24 cellular contexts compared by ENCODE assay signal in genomic region chr1:8184301-8184700, GRCh38.
DNase-seq lines count a peak whose midpoint lies in the region; ATAC-seq, FAIRE-seq and TF ChIP-seq lines count a peak whose summit lies in the region.
"Had no signal": no experiment of that assay in that cellular context is flagged by ENCODE, and none has a peak within 500 bp of the region (broad histone marks: within the 10 kb centered on the region; RNA-seq: fewer than 3 reads in every experiment).

No MANE protein-coding gene starts in this region.

- no peak overlapping the region for H3K4me3 Mint-ChIP-seq in nephron progenitor cell
- H3K4me3 Mint-ChIP-seq in activated T-helper 1 cell treated with anti-CD3 and anti-CD28 coated beads, Interleukin-12 subunit alpha, Interleukin-12 subunit beta, Interleukin-2, Interleukin-4 antibody, amounts not matched to agents 30 ng/mL and 10 ng/mL and 1 ng/mL, durations not matched to agents 14 hours and 24 hours and 36 hours: no peak overlapping the region
- H3K4me3 Mint-ChIP-seq: brain had no signal

- TF ChIP-seq CTCF in GM12865 (IDR thresholded peaks at IDR 0.05; ENCODE audit: insufficient read depth, low read depth, low read length, missing control alignments): no peak
- TF ChIP-seq CTCF in PC-9 (conservative IDR thresholded peaks at IDR 0.05): no peak
- TF ChIP-seq CTCF in keratinocyte (optimal IDR thresholded peaks at IDR 0.05 in 1 of 3, IDR thresholded peaks at IDR 0.05 in 1 of 3, conservative IDR thresholded peaks at IDR 0.05 in 1 of 3; ENCODE audit: extremely low read depth in 1 of 3, insufficient read depth in 2 of 3, low read length in 3 of 3): no peak
- no peak for TF ChIP-seq CTCF in nephron progenitor cell (IDR thresholded peaks at IDR 0.05)

- no CpG with 5 or more reads among the region's 3 CpGs for WGBS in trophoblast cell (ENCODE audit: extremely low coverage, insufficient coverage, insufficient read length)

- no peak overlapping the region for H2BK5ac ChIP-seq in trophoblast cell (ENCODE audit: low read depth, low read length, poor library complexity)

- H2AK5ac ChIP-seq in trophoblast cell (ENCODE audit: low read length): no peak overlapping the region

- CTCF ChIA-PET in PC-9 (lab: Charles Lee): no interaction called here

- no peaks in the 10 kb centered on the region for H3K9me2 ChIP-seq in PC-9 (ENCODE audit: insufficient read depth)

- H3K4me2 ChIP-seq in PC-9 (peak overlapping the region; percentile 71), keratinocyte (ENCODE audit: control insufficient read depth, extremely low read depth, insufficient read depth, low read depth, low read length) (no peak overlapping the region), trophoblast cell (ENCODE audit: low read length) (no peak overlapping the region)

- no peak overlapping the region for H3K14ac ChIP-seq in trophoblast cell (ENCODE audit: low read length)

- H3K18ac ChIP-seq in trophoblast cell (ENCODE audit: low read length): no peak overlapping the region

- no peaks in the 10 kb centered on the region for H3K36me3 Mint-ChIP-seq in nephron progenitor cell (ENCODE audit: low read depth)
- H3K36me3 Mint-ChIP-seq in activated T-helper 1 cell treated with anti-CD3 and anti-CD28 coated beads, Interleukin-12 subunit alpha, Interleukin-12 subunit beta, Interleukin-2, Interleukin-4 antibody, amounts not matched to agents 30 ng/mL and 10 ng/mL and 1 ng/mL, durations not matched to agents 14 hours and 24 hours and 36 hours (ENCODE audit: low read depth): no peaks in the 10 kb centered on the region

- intact Hi-C loops in PC-9 (cut with micrococcal nuclease; ENCODE audit: unreplicated experiment): loop anchor here (5.0 kb wide), 2 partner anchors 107 to 128 kb away; no protein-coding TSS in a partner anchor
- intact Hi-C loops in activated T-helper 1 cell treated with anti-CD3 and anti-CD28 coated beads, Interleukin-12 subunit alpha, Interleukin-12 subunit beta, Interleukin-2, Interleukin-4 antibody, amounts not matched to agents 30 ng/mL and 10 ng/mL and 1 ng/mL, durations not matched to agents 14 hours and 24 hours and 36 hours (cut with micrococcal nuclease): no loop called here

- H3K27me3 ChIP-seq in PC-9 (ENCODE audit: insufficient read depth, low read depth) (no peaks in the 10 kb centered on the region), keratinocyte (ENCODE audit: control insufficient read depth, extremely low read depth, insufficient read depth, low read length) (no peaks in the 10 kb centered on the region), trophoblast cell (ENCODE audit: insufficient read depth, low read length) (no peaks in the 10 kb centered on the region)
- H3K27me3 ChIP-seq: ovary, suprapubic skin had no signal

- H3K9me3 ChIP-seq in PC-9 (ENCODE audit: insufficient read depth, low read depth) (no peaks in the 10 kb centered on the region), keratinocyte (ENCODE audit: control insufficient read depth, low read depth, low read length) (no peaks in the 10 kb centered on the region), trophoblast cell (ENCODE audit: insufficient read depth, low read depth, low read length) (no peaks in the 10 kb centered on the region)
- H3K9me3 ChIP-seq: ovary had no signal

- H3K4me3 ChIP-seq in GM12865 (ENCODE audit: low read depth, low read length) (no peak overlapping the region), PC-9 (no peak overlapping the region), keratinocyte (ENCODE audit: control insufficient read depth in 2 of 3, extremely low read depth in 1 of 3, insufficient read depth in 2 of 3, low read depth in 1 of 3, low read length in 3 of 3) (no peak overlapping the region), trophoblast cell (ENCODE audit: low read depth, low read length) (no peak overlapping the region)
- H3K4me3 ChIP-seq: ovary, skin epidermis, suprapubic skin had no signal

- H3K9me1 ChIP-seq in keratinocyte (ENCODE audit: control insufficient read depth, extremely low read depth, insufficient read depth, low read length): no peaks in the 10 kb centered on the region

- H3K27me3 Mint-ChIP-seq in nephron progenitor cell (ENCODE audit: low read depth, poor library complexity): peaks cover 3% of the 10 kb centered on the region
- H3K27me3 Mint-ChIP-seq in activated T-helper 1 cell treated with anti-CD3 and anti-CD28 coated beads, Interleukin-12 subunit alpha, Interleukin-12 subunit beta, Interleukin-2, Interleukin-4 antibody, amounts not matched to agents 30 ng/mL and 10 ng/mL and 1 ng/mL, durations not matched to agents 14 hours and 24 hours and 36 hours (ENCODE audit: insufficient read depth): peaks cover 5% of the 10 kb centered on the region
- H3K27me3 Mint-ChIP-seq: brain had no signal

- no peak overlapping the region for H3K27ac Mint-ChIP-seq in nephron progenitor cell
- no peak overlapping the region for H3K27ac Mint-ChIP-seq in activated T-helper 1 cell treated with anti-CD3 and anti-CD28 coated beads, Interleukin-12 subunit alpha, Interleukin-12 subunit beta, Interleukin-2, Interleukin-4 antibody, amounts not matched to agents 30 ng/mL and 10 ng/mL and 1 ng/mL, durations not matched to agents 14 hours and 24 hours and 36 hours
- H3K27ac Mint-ChIP-seq: activated naive CD4-positive, alpha-beta T cell treated with anti-CD3 and anti-CD28 coated beads, Interleukin-2, amount 50 U/mL, for 72 hours; brain had no signal

- H3K9ac ChIP-seq in keratinocyte (ENCODE audit: control insufficient read depth, extremely low read depth, insufficient read depth, low read length) (no peak overlapping the region), trophoblast cell (ENCODE audit: low read length) (no peak overlapping the region)

- no peak overlapping the region for H2AFZ ChIP-seq in PC-9
- no peak overlapping the region for H2AFZ ChIP-seq in keratinocyte (ENCODE audit: control insufficient read depth, low read length)
- peak overlapping the region; percentile 70 for H2AFZ ChIP-seq in trophoblast cell (ENCODE audit: insufficient read depth, low read length, poor library complexity)

- dilution Hi-C loops in keratinocyte (cut with MboI; ENCODE audit: extremely low pct_ligation_motif_present, low sequenced_read_pairs): no loop called here

- no TSS peak for BruUV-seq in PC-9 (replicated peaks; lab: Mats Ljungman, UMichigan)

- peak overlapping the region; percentile 62 for H2BK120ac ChIP-seq in trophoblast cell (ENCODE audit: insufficient read depth, low read length, poor library complexity)

- peaks cover 13% of the 10 kb centered on the region for H3K9me3 Mint-ChIP-seq in nephron progenitor cell
- H3K9me3 Mint-ChIP-seq in activated T-helper 1 cell treated with anti-CD3 and anti-CD28 coated beads, Interleukin-12 subunit alpha, Interleukin-12 subunit beta, Interleukin-2, Interleukin-4 antibody, amounts not matched to agents 30 ng/mL and 10 ng/mL and 1 ng/mL, durations not matched to agents 14 hours and 24 hours and 36 hours: peaks cover 13% of the 10 kb centered on the region

- no peak overlapping the region for H3K23ac ChIP-seq in trophoblast cell (ENCODE audit: low read length)

- H4K20me1 ChIP-seq in PC-9 (ENCODE audit: insufficient read depth) (no peaks in the 10 kb centered on the region), keratinocyte (ENCODE audit: control insufficient read depth, extremely low read depth, insufficient read depth, low read length) (no peaks in the 10 kb centered on the region)

- H3K36me3 ChIP-seq in PC-9 (ENCODE audit: low read depth) (no peaks in the 10 kb centered on the region), keratinocyte (ENCODE audit: control insufficient read depth in 2 of 2, extremely low read depth in 1 of 2, insufficient read depth in 2 of 2, low read length in 2 of 2) (no peaks in the 10 kb centered on the region), trophoblast cell (ENCODE audit: control insufficient read depth in 1 of 2, insufficient read depth in 2 of 2, low read length in 2 of 2) (no peaks in the 10 kb centered on the region)
- H3K36me3 ChIP-seq: ovary, suprapubic skin had no signal

- H2BK12ac ChIP-seq in trophoblast cell (ENCODE audit: low read length): peak overlapping the region; percentile 93

- H3K79me2 ChIP-seq in PC-9 (ENCODE audit: low read depth): no peaks in the 10 kb centered on the region
- H3K79me2 ChIP-seq in keratinocyte (ENCODE audit: control insufficient read depth, insufficient read depth, low read length): no peaks in the 10 kb centered on the region
- no peaks in the 10 kb centered on the region for H3K79me2 ChIP-seq in trophoblast cell (ENCODE audit: control insufficient read depth, insufficient read depth, low read length, poor library complexity)

- FAIRE-seq in keratinocyte (lab: Jason Lieb, UNC): peak; percentile 26
- FAIRE-seq: endothelial cell of umbilical vein, G401.6, GM12891, RCC 7860, TTC549 had no signal

- H3K4me1 ChIP-seq in PC-9 (replicated peaks; ENCODE audit: insufficient read depth) (peaks cover 40% of the 10 kb centered on the region), keratinocyte (ENCODE audit: control insufficient read depth, extremely low read depth, insufficient read depth, low read length) (peaks cover 24% of the 10 kb centered on the region), trophoblast cell (ENCODE audit: control insufficient read depth in 1 of 2, insufficient read depth in 2 of 2, low read length in 2 of 2) (peaks cover 3 to 9% of the 10 kb centered on the region in 2 experiments)

- peaks cover 12% of the 10 kb centered on the region for H3K79me1 ChIP-seq in trophoblast cell (ENCODE audit: low read length)

- peak overlapping the region; percentile 100 for H3K27ac ChIP-seq in PC-9
- H3K27ac ChIP-seq in keratinocyte (ENCODE audit: control insufficient read depth, insufficient read depth, low read length): no peak overlapping the region
- no peak overlapping the region for H3K27ac ChIP-seq in trophoblast cell (ENCODE audit: low read depth, low read length)
- H3K27ac ChIP-seq: ovary, skin epidermis, suprapubic skin had no signal

- no peak overlapping the region for H4K12ac ChIP-seq in trophoblast cell (ENCODE audit: low read depth, low read length)

- H3F3A ChIP-seq in PC-9 (ENCODE audit: insufficient read depth, low read depth): peaks cover 39% of the 10 kb centered on the region

- DNase-seq in GM12865 (ENCODE audit: low read depth) (peak; percentile 28), PC-9 (peak; percentile 27 to 50), keratinocyte (ENCODE audit: low read depth, low spot score) (no peak), trophoblast cell (no peak), nephron progenitor cell (no peak)
- no peak for DNase-seq in activated T-helper 1 cell treated with anti-CD3 and anti-CD28 coated beads, Interleukin-12 subunit alpha, Interleukin-12 subunit beta, Interleukin-2, Interleukin-4 antibody, amounts not matched to agents 30 ng/mL and 10 ng/mL and 1 ng/mL, durations not matched to agents 14 hours and 24 hours and 36 hours (ENCODE audit: low spot score)
- DNase-seq: cortex of kidney; foreskin melanocyte; left cardiac atrium; NCI-H1417; NCI-H82; ovary; stimulated activated CD4-positive, alpha-beta T cell treated with anti-CD3 and anti-CD28 coated beads, Interleukin-4, amount 100 ng/mL, for 4 hours had no signal

- H4K91ac ChIP-seq in trophoblast cell (ENCODE audit: low read depth, low read length): no peak overlapping the region

- POLR2A ChIA-PET in PC-9 (lab: Charles Lee; ENCODE audit: unreplicated experiment): no interaction called here

- ATAC-seq in GM19397 (IDR thresholded peaks at IDR 0.05; ENCODE audit: unreplicated experiment) (no peak), GM21717 (IDR thresholded peaks at IDR 0.05; ENCODE audit: unreplicated experiment) (no peak)
- ATAC-seq: activated naive CD4-positive, alpha-beta T cell treated with anti-CD3 and anti-CD28 coated beads, Interleukin-2, amount 50 U/mL, for 72 hours had no signal

- H4K8ac ChIP-seq in trophoblast cell (ENCODE audit: low read depth, low read length): no peak overlapping the region

- no peak overlapping the region for H3K4ac ChIP-seq in trophoblast cell (ENCODE audit: low read depth, low read length)

- H3K4me1 Mint-ChIP-seq in nephron progenitor cell: peaks cover 5% of the 10 kb centered on the region
- H3K4me1 Mint-ChIP-seq in activated T-helper 1 cell treated with anti-CD3 and anti-CD28 coated beads, Interleukin-12 subunit alpha, Interleukin-12 subunit beta, Interleukin-2, Interleukin-4 antibody, amounts not matched to agents 30 ng/mL and 10 ng/mL and 1 ng/mL, durations not matched to agents 14 hours and 24 hours and 36 hours (ENCODE audit: low read depth): peaks cover 21% of the 10 kb centered on the region
- H3K4me1 Mint-ChIP-seq: brain had no signal

Comparison
In these comparisons a context has a peak if more than half of its experiments do, and no peak if none do; other contexts are left out.
1. DNase-seq: peak in GM12865 (single experiment) and PC-9 (2 of 2); none in keratinocyte (single experiment), trophoblast cell (0 of 2), nephron progenitor cell (single experiment) and activated T-helper 1 cell treated with anti-CD3 and anti-CD28 coated beads, Interleukin-12 subunit alpha, Interleukin-12 subunit beta, Interleukin-2, Interleukin-4 antibody, amounts not matched to agents 30 ng/mL and 10 ng/mL and 1 ng/mL, durations not matched to agents 14 hours and 24 hours and 36 hours (single experiment).